In the genomic region with DNA sequence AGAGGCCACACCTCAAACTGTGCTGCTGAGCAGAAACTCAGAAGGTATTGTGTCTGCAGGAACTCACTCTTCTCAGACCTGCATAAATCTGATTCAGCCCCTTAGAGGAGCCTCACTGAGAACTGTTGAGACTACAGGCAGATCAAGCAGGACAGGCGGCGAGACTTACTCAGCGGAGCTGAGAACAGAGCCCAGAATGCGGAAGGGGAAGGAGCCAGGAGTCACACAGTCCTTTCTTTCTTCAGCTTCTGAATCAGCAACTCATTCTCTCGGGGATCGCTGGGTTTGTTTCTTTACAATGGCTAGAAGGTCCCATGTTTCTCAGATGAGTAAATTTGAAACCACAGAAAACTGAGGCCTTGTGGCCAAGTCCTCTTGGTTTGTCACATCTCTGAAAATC, we compare ENCODE assay signal across 8 cellular contexts. TPM values are rescaled to one million over a fixed set of nuclear protein-coding genes. Genes with fewer than 3 reads are reported as not detected.
A peak's percentile ranks its signal among the peaks of the same experiment; 100 is the strongest.
DNase-seq lines count a peak whose midpoint lies in the region; ATAC-seq and TF ChIP-seq lines count a peak whose summit lies in the region.

No MANE protein-coding gene starts in this region.

- H3K36me3 Mint-ChIP-seq in Calu3 (ENCODE audit: insufficient read depth, unreplicated experiment): no peaks in the 10 kb centered on the region
- no peaks in the 10 kb centered on the region for H3K36me3 Mint-ChIP-seq in activated naive CD8-positive, alpha-beta T cell treated with anti-CD3 and anti-CD28 coated beads, Interleukin-2, amount 50 U/mL, for 24 hours (ENCODE audit: low read depth)

- peaks cover 74% of the 10 kb centered on the region for H3K4me1 Mint-ChIP-seq in Calu3 (ENCODE audit: low read depth, unreplicated experiment)
- peaks cover 33% of the 10 kb centered on the region for H3K4me1 Mint-ChIP-seq in activated naive CD8-positive, alpha-beta T cell treated with anti-CD3 and anti-CD28 coated beads, Interleukin-2, amount 50 U/mL, for 24 hours

- H3K27ac Mint-ChIP-seq in Calu3 (ENCODE audit: unreplicated experiment): peak overlapping the region; percentile 58
- no peak overlapping the region for H3K27ac Mint-ChIP-seq in activated naive CD8-positive, alpha-beta T cell treated with anti-CD3 and anti-CD28 coated beads, Interleukin-2, amount 50 U/mL, for 24 hours

- intact Hi-C loops in Calu3 (cut with micrococcal nuclease; ENCODE audit: unreplicated experiment): loop anchor here (5.0 kb wide), 1 partner anchor 34 kb away; no protein-coding TSS in a partner anchor

- no TSS peak for BruUV-seq in Calu3 (replicated peaks; lab: Mats Ljungman, UMichigan)

- no peak overlapping the region for H3K4me3 Mint-ChIP-seq in Calu3 (ENCODE audit: low read depth, unreplicated experiment)
- no peak overlapping the region for H3K4me3 Mint-ChIP-seq in activated naive CD8-positive, alpha-beta T cell treated with anti-CD3 and anti-CD28 coated beads, Interleukin-2, amount 50 U/mL, for 24 hours

- ATAC-seq in GM19467 (IDR thresholded peaks at IDR 0.05; ENCODE audit: unreplicated experiment): peak; percentile 90
- ATAC-seq in HG03457 (IDR thresholded peaks at IDR 0.05; ENCODE audit: unreplicated experiment): peak; percentile 94
- peak; percentile 91 for ATAC-seq in activated naive CD8-positive, alpha-beta T cell treated with anti-CD3 and anti-CD28 coated beads, Interleukin-2, amount 50 U/mL, for 24 hours

- DNase-seq in Calu3: peak; percentile 70
- DNase-seq in activated naive CD8-positive, alpha-beta T cell treated with anti-CD3 and anti-CD28 coated beads, Interleukin-2, amount 50 U/mL, for 24 hours: peak; percentile 37
- DNase-seq in hepatic stellate cell (ENCODE audit: low spot score): peak; percentile 70
- DNase-seq in stimulated activated CD8-positive, alpha-beta memory T cell treated with anti-CD3 and anti-CD28 coated beads, Interleukin-4, amount 100 ng/mL, for 48 hours: peak; percentile 50
- no peak for DNase-seq in SKM-1 (lab: John Stamatoyannopoulos, UW; ENCODE audit: unreplicated experiment)
- no peak for DNase-seq in HuH-7.5 (ENCODE audit: low spot score)

- H3K27me3 Mint-ChIP-seq in Calu3 (ENCODE audit: unreplicated experiment): no peaks in the 10 kb centered on the region
- H3K27me3 Mint-ChIP-seq in activated naive CD8-positive, alpha-beta T cell treated with anti-CD3 and anti-CD28 coated beads, Interleukin-2, amount 50 U/mL, for 24 hours: peaks cover 12% of the 10 kb centered on the region

- H3K9me3 Mint-ChIP-seq in Calu3 (ENCODE audit: low read depth, unreplicated experiment): peaks cover 3% of the 10 kb centered on the region
- no peaks in the 10 kb centered on the region for H3K9me3 Mint-ChIP-seq in activated naive CD8-positive, alpha-beta T cell treated with anti-CD3 and anti-CD28 coated beads, Interleukin-2, amount 50 U/mL, for 24 hours

- no peak for TF ChIP-seq CTCF in Calu3 (IDR thresholded peaks at IDR 0.05; ENCODE audit: unreplicated experiment)

- CTCF ChIA-PET in Calu3 (lab: Charles Lee): interaction anchor here (0.5 kb wide), 1 partner anchor 160 kb away, joined by 3 read pairs; no protein-coding TSS in a partner anchor

RNA-seq across cellular contexts. Expression of gene EMP1, which starts 23.0 kb away (rescaled TPM):
- 128 and 146 TPM in 2 replicates for total RNA-seq in Calu3 (2022)

Comparison
In these comparisons a context has a peak if more than half of its experiments do, and no peak if none do; other contexts are left out.
1. DNase-seq: peak in Calu3 (single experiment), activated naive CD8-positive, alpha-beta T cell treated with anti-CD3 and anti-CD28 coated beads, Interleukin-2, amount 50 U/mL, for 24 hours (single experiment), hepatic stellate cell (single experiment) and stimulated activated CD8-positive, alpha-beta memory T cell treated with anti-CD3 and anti-CD28 coated beads, Interleukin-4, amount 100 ng/mL, for 48 hours (single experiment); none in SKM-1 (single experiment) and HuH-7.5 (single experiment).
2. Peak in every context shown above with its lines, with median percentiles within 50 percentile points of each other: ATAC-seq.